Comparison of ENCODE assay signal across 1 cellular context in genomic region chr19:10848208-10848843, GRCh38.
A peak's percentile ranks its signal among the peaks of the same experiment; 100 is the strongest.
TF ChIP-seq lines count a peak whose summit lies in the region.

TSS of gene C19orf38 (plus strand) at chr19:10848415. CDS start at chr19:10848509, 94 bp downstream.

TF ChIP-seq in GM12878, 131 proteins besides CTCF, POLR2A, EP300 and RAD21:
- no peak for TF ChIP-seq ZNF592 (IDR thresholded peaks at IDR 0.05)
- no peak for TF ChIP-seq IRF5 (IDR thresholded peaks at IDR 0.05; ENCODE audit: borderline replicate concordance)
- no peak for TF ChIP-seq RCOR1 (conservative IDR thresholded peaks at IDR 0.05; ENCODE audit: low read depth, low read length)
- no peak for TF ChIP-seq CBFB (IDR thresholded peaks at IDR 0.05; ENCODE audit: low read depth)
- TF ChIP-seq EED (IDR thresholded peaks at IDR 0.05; ENCODE audit: low read depth) = 0 out of 2 replicates have a peak, but pooled peaks have one; percentile 12
- TF ChIP-seq DPF2 (IDR thresholded peaks at IDR 0.05) = no peak
- TF ChIP-seq ZNF207 (IDR thresholded peaks at IDR 0.05; ENCODE audit: borderline replicate concordance) = no peak
- no peak for TF ChIP-seq KDM1A (IDR thresholded peaks at IDR 0.05; ENCODE audit: borderline replicate concordance)
